ENCODE assay signal across 10 cellular contexts in genomic region chr18:44909191-44909719, GRCh38.
DNase-seq lines count a peak whose midpoint lies in the region; ATAC-seq, FAIRE-seq and TF ChIP-seq lines count a peak whose summit lies in the region.
"Had no signal": no experiment of that assay in that cellular context is flagged by ENCODE, and none has a peak within 500 bp of the region (broad histone marks: within the 10 kb centered on the region; RNA-seq: fewer than 3 reads in every experiment).

No MANE protein-coding gene starts in this region.

- H3K36me3 ChIP-seq in bronchial epithelial cell (ENCODE audit: control insufficient read depth, insufficient read depth, low read length) (no peaks in the 10 kb centered on the region), tibial artery (no peaks in the 10 kb centered on the region)

- peak; percentile 73 for FAIRE-seq in bronchial epithelial cell (lab: Jason Lieb, UNC)

- TF ChIP-seq CTCF in GM20000 (IDR thresholded peaks at IDR 0.05; ENCODE audit: extremely low read depth, missing control alignments) = no peak
- TF ChIP-seq CTCF in bronchial epithelial cell (IDR thresholded peaks at IDR 0.05; ENCODE audit: insufficient read depth, low read length, severe bottlenecking) = no peak
- no peak for TF ChIP-seq CTCF in tibial artery (IDR thresholded peaks at IDR 0.05)

- DNase-seq in GM20000 (ENCODE audit: low spot score) (peak; percentile 45), bronchial epithelial cell (ENCODE audit: low read depth) (peak; percentile 20), DMS153 (lab: John Stamatoyannopoulos, UW) (no peak), tibial artery (no peak)
- no peak for DNase-seq in T-helper 2 cell treated with Interferon-gamma antibody and Interleukin-4, amounts not matched to agents 5 μg/mL and 100 μg/mL, for 36 hours (ENCODE audit: low spot score)
- DNase-seq in stimulated activated CD4-positive, alpha-beta T cell treated with anti-CD3 and anti-CD28 coated beads, Interleukin-12 subunit alpha, Interleukin-12 subunit beta, amount 100 ng/mL, for 4 hours = no peak
- DNase-seq: activated T-cell treated with anti-CD3 and anti-CD28 coated beads, Interleukin-2, amount 50 U/mL, for 72 hours had no signal

- intact Hi-C loops in tibial artery (cut with DNase I; ENCODE audit: low total_unique reads) = no loop called here

- no peak overlapping the region for H3K4me3 Mint-ChIP-seq in T-helper 2 cell treated with Interferon-gamma antibody and Interleukin-4, amounts not matched to agents 5 μg/mL and 100 μg/mL, for 36 hours

- H3K4me3 ChIP-seq in bronchial epithelial cell (ENCODE audit: low read depth, low read length) (no peak overlapping the region), tibial artery (no peak overlapping the region)

- no peaks in the 10 kb centered on the region for H3K36me3 Mint-ChIP-seq in T-helper 2 cell treated with Interferon-gamma antibody and Interleukin-4, amounts not matched to agents 5 μg/mL and 100 μg/mL, for 36 hours (ENCODE audit: low read depth)

- peaks cover 4% of the 10 kb centered on the region for H3K27me3 Mint-ChIP-seq in T-helper 2 cell treated with Interferon-gamma antibody and Interleukin-4, amounts not matched to agents 5 μg/mL and 100 μg/mL, for 36 hours (ENCODE audit: low read depth)

- ATAC-seq in GM18502 (IDR thresholded peaks at IDR 0.05; ENCODE audit: poor library complexity, unreplicated experiment) = peak; percentile 86
- peak; percentile 71 for ATAC-seq in HG03175 (IDR thresholded peaks at IDR 0.05; ENCODE audit: unreplicated experiment)

- H3K9me3 Mint-ChIP-seq in T-helper 2 cell treated with Interferon-gamma antibody and Interleukin-4, amounts not matched to agents 5 μg/mL and 100 μg/mL, for 36 hours = peaks cover 4% of the 10 kb centered on the region

- H3K27ac Mint-ChIP-seq in T-helper 2 cell treated with Interferon-gamma antibody and Interleukin-4, amounts not matched to agents 5 μg/mL and 100 μg/mL, for 36 hours = no peak overlapping the region
- H3K27ac Mint-ChIP-seq: activated T-cell treated with anti-CD3 and anti-CD28 coated beads, Interleukin-2, amount 50 U/mL, for 72 hours had no signal

- H3K4me1 ChIP-seq in tibial artery = peaks cover 0 to 17% (median 7%) of the 10 kb centered on the region in 4 donors

- H3K27me3 ChIP-seq in bronchial epithelial cell (ENCODE audit: control insufficient read depth, insufficient read depth, low read length) = no peaks in the 10 kb centered on the region
- no peaks in the 10 kb centered on the region for H3K27me3 ChIP-seq in tibial artery

- H3K9me3 ChIP-seq in tibial artery = no peaks in the 10 kb centered on the region

- H3K4me1 Mint-ChIP-seq in T-helper 2 cell treated with Interferon-gamma antibody and Interleukin-4, amounts not matched to agents 5 μg/mL and 100 μg/mL, for 36 hours (ENCODE audit: low read depth) = peaks cover 20% of the 10 kb centered on the region

- H3K27ac ChIP-seq in tibial artery = no peak overlapping the region
- H3K27ac ChIP-seq: parathyroid adenoma had no signal

Comparison
In these comparisons a context has a peak if more than half of its experiments do, and no peak if none do; other contexts are left out.
1. DNase-seq: peak in GM20000 (single experiment) and bronchial epithelial cell (single experiment); none in DMS153 (single experiment), T-helper 2 cell treated with Interferon-gamma antibody and Interleukin-4, amounts not matched to agents 5 μg/mL and 100 μg/mL, for 36 hours (single experiment), stimulated activated CD4-positive, alpha-beta T cell treated with anti-CD3 and anti-CD28 coated beads, Interleukin-12 subunit alpha, Interleukin-12 subunit beta, amount 100 ng/mL, for 4 hours (single experiment) and tibial artery (0 of 2).